Comparison of ENCODE assay signal across 17 cellular contexts in the genomic region with DNA sequence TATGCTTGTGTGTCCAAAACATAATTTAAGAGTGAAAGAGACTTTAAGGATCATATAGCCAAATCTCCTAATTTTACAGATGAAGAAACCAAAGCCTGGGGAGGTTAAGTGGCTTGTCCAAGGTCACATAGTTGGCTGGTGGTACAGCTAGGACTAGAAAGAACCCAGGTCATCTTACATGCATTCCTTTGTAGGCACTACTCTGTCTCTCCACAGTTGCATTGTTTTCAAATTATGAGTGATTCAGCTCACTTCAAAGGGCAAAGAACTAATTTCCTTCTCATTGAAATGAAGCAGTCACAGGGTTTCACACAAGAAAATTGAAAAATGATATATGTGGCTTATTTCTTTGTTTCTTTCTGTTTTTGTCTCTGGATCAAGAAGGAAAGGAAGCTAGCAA.
DNase-seq lines count a peak whose midpoint lies in the region; ATAC-seq and TF ChIP-seq lines count a peak whose summit lies in the region.
"Had no signal": no experiment of that assay in that cellular context is flagged by ENCODE, and none has a peak within 500 bp of the region (broad histone marks: within the 10 kb centered on the region; RNA-seq: fewer than 3 reads in every experiment).

No MANE protein-coding gene starts in this region.

- no peak overlapping the region for H3K4me3 ChIP-seq in astrocyte of the cerebellum (ENCODE audit: low read depth, low read length)
- H3K4me3 ChIP-seq in prostate gland, result no peak overlapping the region
- H3K4me3 ChIP-seq: HAP-1 had no signal

- no peaks in the 10 kb centered on the region for H3K36me3 ChIP-seq in prostate gland
- H3K36me3 ChIP-seq: BE2C, HAP-1 had no signal

- no peak overlapping the region for H3K27ac ChIP-seq in prostate gland
- H3K27ac ChIP-seq: C4-2B had no signal

- TF ChIP-seq CTCF in astrocyte of the cerebellum (IDR thresholded peaks at IDR 0.05; ENCODE audit: low read depth, low read length, missing control alignments), result no peak
- TF ChIP-seq CTCF in nephron (IDR thresholded peaks at IDR 0.05; ENCODE audit: unreplicated experiment in 3 of 3), result no peak
- TF ChIP-seq CTCF in prostate gland (IDR thresholded peaks at IDR 0.05), result no peak

- no peak overlapping the region for H3K4me3 Mint-ChIP-seq in nephron
- H3K4me3 Mint-ChIP-seq: CD4-positive, alpha-beta memory T cell; HFFc6; IgD-negative memory B cell had no signal

- intact Hi-C loops in prostate gland (cut with DNase I), result no loop called here
- intact Hi-C loops in posterior vena cava (cut with DNase I), result no loop called here

- H3K9me3 ChIP-seq in prostate gland, result no peaks in the 10 kb centered on the region
- H3K9me3 ChIP-seq: BE2C, HAP-1 had no signal

- no peaks in the 10 kb centered on the region for H3K36me3 Mint-ChIP-seq in nephron (ENCODE audit: low read depth)
- H3K36me3 Mint-ChIP-seq: CD4-positive, alpha-beta memory T cell; IgD-negative memory B cell had no signal

- no peak for ATAC-seq in GM21619 (IDR thresholded peaks at IDR 0.05; ENCODE audit: unreplicated experiment)

- in situ Hi-C loops in astrocyte of the cerebellum (cut with HindIII; ENCODE audit: low sequenced_read_pairs), result no loop called here

- no peaks in the 10 kb centered on the region for H3K27me3 ChIP-seq in prostate gland (replicated peaks; ENCODE audit: insufficient read depth)
- H3K27me3 ChIP-seq: BE2C had no signal

- no peaks in the 10 kb centered on the region for H3K9me3 Mint-ChIP-seq in nephron
- H3K9me3 Mint-ChIP-seq: CD4-positive, alpha-beta memory T cell; IgD-negative memory B cell had no signal

- H3K4me1 ChIP-seq in prostate gland (replicated peaks), result no peaks in the 10 kb centered on the region
- H3K4me1 ChIP-seq: BE2C had no signal

- DNase-seq in M059J (ENCODE audit: low read depth), result peak; percentile 11
- DNase-seq in astrocyte of the cerebellum (ENCODE audit: low read depth), result peak; percentile 6
- no peak for DNase-seq in prostate gland (ENCODE audit: low spot score)
- no peak for DNase-seq in posterior vena cava (ENCODE audit: low spot score)
- DNase-seq in NCI-H187 (lab: John Stamatoyannopoulos, UW), result no peak
- DNase-seq: BE2C; CD4-positive, alpha-beta memory T cell; DMS153; DMS79 treated with DMSO at 0.1 percent for 48 hours; EL; GOT3; HFFc6 had no signal

- H3K27ac Mint-ChIP-seq in nephron, result peak overlapping the region; percentile 47 to 78 (median 67)
- H3K27ac Mint-ChIP-seq: CD4-positive, alpha-beta memory T cell; HFFc6; IgD-negative memory B cell had no signal

- H3K27me3 Mint-ChIP-seq in nephron (ENCODE audit: low read depth), result no peaks in the 10 kb centered on the region
- H3K27me3 Mint-ChIP-seq: CD4-positive, alpha-beta memory T cell had no signal

- no peak for TF ChIP-seq POLR2A in prostate gland (IDR thresholded peaks at IDR 0.05)

- peaks cover 37% of the 10 kb centered on the region for H3K4me1 Mint-ChIP-seq in nephron
- H3K4me1 Mint-ChIP-seq: CD4-positive, alpha-beta memory T cell; IgD-negative memory B cell had no signal

Comparison
In these comparisons a context has a peak if more than half of its experiments do, and no peak if none do; other contexts are left out.
1. DNase-seq: peak in M059J (single experiment) and astrocyte of the cerebellum (single experiment); none in prostate gland (single experiment), posterior vena cava (single experiment) and NCI-H187 (0 of 2).